ENCODE assay signal across 9 cellular contexts in genomic region chr1:235946570-235946981, GRCh38.
DNase-seq lines count a peak whose midpoint lies in the region; ATAC-seq, FAIRE-seq and TF ChIP-seq lines count a peak whose summit lies in the region.
"Had no signal": no experiment of that assay in that cellular context is flagged by ENCODE, and none has a peak within 500 bp of the region (broad histone marks: within the 10 kb centered on the region; RNA-seq: fewer than 3 reads in every experiment).

No MANE protein-coding gene starts in this region.

- H3K27me3 Mint-ChIP-seq in activated CD8-positive, alpha-beta T cell treated with anti-CD3 and anti-CD28 coated beads for 36 hours: no peaks in the 10 kb centered on the region
- peaks cover 3% of the 10 kb centered on the region for H3K27me3 Mint-ChIP-seq in endothelial cell (ENCODE audit: unreplicated experiment)
- H3K27me3 Mint-ChIP-seq: central memory CD8-positive, alpha-beta T cell had no signal

- no peak overlapping the region for H4K91ac ChIP-seq in mesenchymal stem cell (ENCODE audit: low read length)

- H4K8ac ChIP-seq in mesenchymal stem cell (ENCODE audit: low read length): no peak overlapping the region

- TF ChIP-seq RAD21 in A549 (conservative IDR thresholded peaks at IDR 0.05 in 1 of 2, IDR thresholded peaks at IDR 0.05 in 1 of 2): peak; percentile 67 to 74

- H3K18ac ChIP-seq in mesenchymal stem cell (ENCODE audit: low read depth in 1 of 2, low read length in 2 of 2): no peak overlapping the region

- POLR2A ChIA-PET in A549 (lab: Yijun Ruan, JAX): no interaction called here
- POLR2A ChIA-PET in activated CD8-positive, alpha-beta T cell treated with anti-CD3 and anti-CD28 coated beads for 36 hours (lab: Charles Lee): interaction anchor here (0.6 kb wide), 1 partner anchor 589 kb away, joined by 3 read pairs; no protein-coding TSS in a partner anchor

- H3K9me3 Mint-ChIP-seq in activated CD8-positive, alpha-beta T cell treated with anti-CD3 and anti-CD28 coated beads for 36 hours: no peaks in the 10 kb centered on the region
- H3K9me3 Mint-ChIP-seq in endothelial cell (ENCODE audit: unreplicated experiment): no peaks in the 10 kb centered on the region
- H3K9me3 Mint-ChIP-seq: central memory CD8-positive, alpha-beta T cell had no signal

- DNase-seq in A549 (ENCODE audit: low read depth in 1 of 2, low spot score in 1 of 2): no peak
- peak; percentile 20 for DNase-seq in activated CD8-positive, alpha-beta T cell treated with anti-CD3 and anti-CD28 coated beads for 36 hours
- peak; percentile 96 for DNase-seq in mesenchymal stem cell
- DNase-seq in lower leg skin (ENCODE audit: low spot score in 2 of 2): no peak
- DNase-seq in endothelial cell (ENCODE audit: low spot score): no peak
- DNase-seq in frontal cortex (ENCODE audit: low spot score in 2 of 2): no peak

- no peak overlapping the region for H3K9ac ChIP-seq in mesenchymal stem cell (ENCODE audit: low read length)

- no peak overlapping the region for H3K27ac ChIP-seq in A549
- no peak overlapping the region for H3K27ac ChIP-seq in mesenchymal stem cell (ENCODE audit: low read length, poor library complexity, severe bottlenecking)

- no peak overlapping the region for H3K4me2 ChIP-seq in A549
- no peak overlapping the region for H3K4me2 ChIP-seq in mesenchymal stem cell (ENCODE audit: low read length, poor library complexity, severe bottlenecking)

- TF ChIP-seq EP300 in A549 (IDR thresholded peaks at IDR 0.05): no peak

- no peak for FAIRE-seq in A549 (lab: Jason Lieb, UNC)
- FAIRE-seq in frontal cortex (lab: Jason Lieb, UNC): no peak

- intact Hi-C loops in activated CD8-positive, alpha-beta T cell treated with anti-CD3 and anti-CD28 coated beads for 36 hours (cut with micrococcal nuclease): no loop called here
- intact Hi-C loops in lower leg skin (cut with DNase I; ENCODE audit: low total_unique reads): no loop called here

- H3K4me1 Mint-ChIP-seq in activated CD8-positive, alpha-beta T cell treated with anti-CD3 and anti-CD28 coated beads for 36 hours (ENCODE audit: low read depth): peaks cover 17% of the 10 kb centered on the region
- peaks cover 10% of the 10 kb centered on the region for H3K4me1 Mint-ChIP-seq in endothelial cell (ENCODE audit: unreplicated experiment)

- H3K4ac ChIP-seq in mesenchymal stem cell (ENCODE audit: low read depth in 1 of 2, low read length in 2 of 2): no peak overlapping the region

- no peak overlapping the region for H3K14ac ChIP-seq in mesenchymal stem cell (ENCODE audit: low read length in 2 of 2)

- peak; percentile 51 to 76; a peak in 4 of 6 replicates for ATAC-seq in A549
- ATAC-seq in GM18907 (IDR thresholded peaks at IDR 0.05; ENCODE audit: unreplicated experiment): peak; percentile 49
- ATAC-seq in HG03432 (IDR thresholded peaks at IDR 0.05; ENCODE audit: unreplicated experiment): peak; percentile 75
- peak; percentile 72 for ATAC-seq in activated CD8-positive, alpha-beta T cell treated with anti-CD3 and anti-CD28 coated beads for 36 hours

- H3K27ac Mint-ChIP-seq in activated CD8-positive, alpha-beta T cell treated with anti-CD3 and anti-CD28 coated beads for 36 hours: no peak overlapping the region
- no peak overlapping the region for H3K27ac Mint-ChIP-seq in endothelial cell (ENCODE audit: unreplicated experiment)

- no peaks in the 10 kb centered on the region for H3K79me1 ChIP-seq in mesenchymal stem cell (replicated peaks; ENCODE audit: low read length, poor library complexity, severe bottlenecking)

- no peak overlapping the region for H2BK5ac ChIP-seq in mesenchymal stem cell (ENCODE audit: low read depth, low read length, poor library complexity, severe bottlenecking)

- no peaks in the 10 kb centered on the region for H3K36me3 ChIP-seq in mesenchymal stem cell (ENCODE audit: control insufficient read depth in 1 of 2, insufficient read depth in 2 of 2, low read depth in 1 of 2, low read length in 2 of 2)

- no peak overlapping the region for H3K23ac ChIP-seq in mesenchymal stem cell (ENCODE audit: low read length in 2 of 2)

- H2BK120ac ChIP-seq in mesenchymal stem cell (ENCODE audit: low read depth, low read length): no peak overlapping the region

- no peak overlapping the region for H2BK15ac ChIP-seq in mesenchymal stem cell (ENCODE audit: low read depth, poor library complexity, severe bottlenecking)

- TF ChIP-seq POLR2A in A549 (IDR thresholded peaks at IDR 0.05; ENCODE audit: low read length) (no peak), lower leg skin (IDR thresholded peaks at IDR 0.05) (no peak)

- H3K27me3 ChIP-seq in mesenchymal stem cell (ENCODE audit: control insufficient read depth in 1 of 2, insufficient read depth in 1 of 2, low read length in 2 of 2): no peaks in the 10 kb centered on the region

- peak overlapping the region in 1 of 2 experiments; percentile 7 for H2BK12ac ChIP-seq in mesenchymal stem cell (ENCODE audit: low read length in 2 of 2)

- peak; percentile 42 for TF ChIP-seq CTCF in A549 (IDR thresholded peaks at IDR 0.05)
- no peak for TF ChIP-seq CTCF in activated CD8-positive, alpha-beta T cell treated with anti-CD3 and anti-CD28 coated beads for 36 hours (IDR thresholded peaks at IDR 0.05)
- TF ChIP-seq CTCF in lower leg skin (IDR thresholded peaks at IDR 0.05): no peak
- no peak for TF ChIP-seq CTCF in endothelial cell (IDR thresholded peaks at IDR 0.05; ENCODE audit: unreplicated experiment)

- no peak overlapping the region for H2AK5ac ChIP-seq in mesenchymal stem cell (ENCODE audit: low read length, severe bottlenecking)

- 74% methylated on average over 5 of the region's 5 CpGs for WGBS in A549 (ENCODE audit: missing lambda C conversion rate)
- WGBS in mesenchymal stem cell: 60% methylated on average over 5 of the region's 5 CpGs
- 79 to 80% methylated on average over 5 of the region's 5 CpGs for WGBS in lower leg skin, 2 donors

- no peaks in the 10 kb centered on the region for H3K36me3 Mint-ChIP-seq in activated CD8-positive, alpha-beta T cell treated with anti-CD3 and anti-CD28 coated beads for 36 hours (ENCODE audit: low read depth)
- no peaks in the 10 kb centered on the region for H3K36me3 Mint-ChIP-seq in endothelial cell (ENCODE audit: low read depth, unreplicated experiment)

- H3K9me3 ChIP-seq in A549 (no peaks in the 10 kb centered on the region), mesenchymal stem cell (ENCODE audit: control insufficient read depth, low read length) (no peaks in the 10 kb centered on the region)

- H3K4me1 ChIP-seq in A549 (no peaks in the 10 kb centered on the region), mesenchymal stem cell (ENCODE audit: control insufficient read depth, insufficient read depth, low read depth, low read length) (peaks cover 10% of the 10 kb centered on the region)

- H3K4me3 ChIP-seq in A549 (no peak overlapping the region), mesenchymal stem cell (ENCODE audit: insufficient read depth in 1 of 2, low read depth in 1 of 2, low read length in 2 of 2) (no peak overlapping the region), lower leg skin (ENCODE audit: low read depth, poor library complexity, severe bottlenecking) (no peak overlapping the region)

- H2AFZ ChIP-seq in mesenchymal stem cell (ENCODE audit: low read depth, low read length): no peak overlapping the region

- CTCF ChIA-PET in A549 (lab: Yijun Ruan, JAX): interaction anchor here (0.8 to 7.3 kb wide), 18 partner anchors 9 to 162 kb away, joined by 3 to 53 read pairs (median 4); partner anchors contain the start of gene LYST
- CTCF ChIA-PET in activated CD8-positive, alpha-beta T cell treated with anti-CD3 and anti-CD28 coated beads for 36 hours (lab: Charles Lee): interaction anchor here (0.8 to 1.2 kb wide), 3 partner anchors 81 to 163 kb away, joined by 3 to 5 read pairs (median 3); no protein-coding TSS in a partner anchor

- H3K4me3 Mint-ChIP-seq in activated CD8-positive, alpha-beta T cell treated with anti-CD3 and anti-CD28 coated beads for 36 hours: no peak overlapping the region
- no peak overlapping the region for H3K4me3 Mint-ChIP-seq in endothelial cell (ENCODE audit: unreplicated experiment)
- H3K4me3 Mint-ChIP-seq: central memory CD8-positive, alpha-beta T cell had no signal

TF ChIP-seq in A549, 52 proteins besides CTCF, POLR2A, EP300 and RAD21:
- TF ChIP-seq PBX3 (IDR thresholded peaks at IDR 0.05) (no peak), SMC3 (IDR thresholded peaks at IDR 0.05) (peak; percentile 65), MYC (IDR thresholded peaks at IDR 0.05; ENCODE audit: borderline replicate concordance, low read length) (no peak), HDAC2 (IDR thresholded peaks at IDR 0.05) (no peak)
- TF ChIP-seq, protein P1, sequence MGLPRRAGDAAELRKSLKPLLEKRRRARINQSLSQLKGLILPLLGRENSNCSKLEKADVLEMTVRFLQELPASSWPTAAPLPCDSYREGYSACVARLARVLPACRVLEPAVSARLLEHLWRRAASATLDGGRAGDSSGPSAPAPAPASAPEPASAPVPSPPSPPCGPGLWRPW (IDR thresholded peaks at IDR 0.05): no peak

Comparison
In these comparisons a context has a peak if more than half of its experiments do, and no peak if none do; other contexts are left out.
1. DNase-seq: peak in activated CD8-positive, alpha-beta T cell treated with anti-CD3 and anti-CD28 coated beads for 36 hours (single experiment) and mesenchymal stem cell (single experiment); none in A549 (0 of 2), lower leg skin (0 of 2), endothelial cell (single experiment) and frontal cortex (0 of 2).
2. Peak in every context shown above with its lines, with median percentiles within 50 percentile points of each other: ATAC-seq.